In the genomic region with DNA sequence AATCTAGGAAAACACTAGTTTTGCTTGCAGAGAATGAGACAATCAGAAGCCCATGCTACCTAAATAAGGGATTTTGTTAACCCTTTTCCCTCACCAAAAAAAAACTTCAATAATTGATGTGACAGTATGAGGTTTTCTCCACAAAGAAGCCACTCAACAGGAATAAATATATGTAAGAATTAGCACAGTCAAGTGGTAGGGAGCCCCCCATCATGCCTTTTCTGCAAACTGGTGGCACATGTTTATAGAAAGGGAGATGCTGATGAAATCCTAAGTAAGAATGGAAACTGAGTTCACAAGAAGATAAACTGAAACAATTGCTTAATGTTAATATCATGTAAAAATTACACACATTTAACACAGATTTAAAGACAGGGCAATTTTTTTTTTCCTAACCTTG, we compare ENCODE assay signal across 21 cellular contexts. TPM values are rescaled to one million over a fixed set of nuclear protein-coding genes. Genes with fewer than 3 reads are reported as not detected.
A peak's percentile ranks its signal among the peaks of the same experiment; 100 is the strongest.
DNase-seq lines count a peak whose midpoint lies in the region; ATAC-seq and TF ChIP-seq lines count a peak whose summit lies in the region.
"Had no signal": no experiment of that assay in that cellular context is flagged by ENCODE, and none has a peak within 500 bp of the region (broad histone marks: within the 10 kb centered on the region; RNA-seq: fewer than 3 reads in every experiment).

No MANE protein-coding gene starts in this region.

- TF ChIP-seq CTCF in osteocyte (IDR thresholded peaks at IDR 0.05) (no peak), left ventricle myocardium inferior (IDR thresholded peaks at IDR 0.05; ENCODE audit: borderline replicate concordance) (no peak)

- no peak overlapping the region for H3K27ac ChIP-seq in left ventricle myocardium inferior (replicated peaks)
- H3K27ac ChIP-seq: stomach, transverse colon had no signal

- peaks cover 55% of the 10 kb centered on the region for H3K36me3 Mint-ChIP-seq in activated naive CD8-positive, alpha-beta T cell treated with anti-CD3 and anti-CD28 coated beads, Interleukin-2, amount 50 U/mL, for 24 hours (ENCODE audit: low read depth)
- H3K36me3 Mint-ChIP-seq in osteocyte (ENCODE audit: unreplicated experiment) = peaks cover 54% of the 10 kb centered on the region
- peaks cover 100% of the 10 kb centered on the region for H3K36me3 Mint-ChIP-seq in stimulated activated effector memory CD8-positive, alpha-beta T cell treated with anti-CD3 and anti-CD28 coated beads, Interleukin-12 subunit alpha, Interleukin-12 subunit beta, amount 100 ng/mL, for 72 hours

- H3K27me3 Mint-ChIP-seq in stimulated activated naive CD8-positive, alpha-beta T cell treated with anti-CD3 and anti-CD28 coated beads, Interleukin-15, amount 100 ng/mL, for 72 hours = no peaks in the 10 kb centered on the region
- H3K27me3 Mint-ChIP-seq in activated naive CD8-positive, alpha-beta T cell treated with anti-CD3 and anti-CD28 coated beads, Interleukin-2, amount 50 U/mL, for 24 hours = no peaks in the 10 kb centered on the region
- H3K27me3 Mint-ChIP-seq in osteocyte (ENCODE audit: unreplicated experiment) = no peaks in the 10 kb centered on the region
- H3K27me3 Mint-ChIP-seq: progenitor cell of endocrine pancreas had no signal

- H3K4me1 Mint-ChIP-seq in stimulated activated naive CD8-positive, alpha-beta T cell treated with anti-CD3 and anti-CD28 coated beads, Interleukin-15, amount 100 ng/mL, for 72 hours = peaks cover 28% of the 10 kb centered on the region
- H3K4me1 Mint-ChIP-seq in activated naive CD8-positive, alpha-beta T cell treated with anti-CD3 and anti-CD28 coated beads, Interleukin-2, amount 50 U/mL, for 24 hours = peaks cover 45% of the 10 kb centered on the region
- peaks cover 2% of the 10 kb centered on the region for H3K4me1 Mint-ChIP-seq in osteocyte (ENCODE audit: unreplicated experiment)
- peaks cover 14% of the 10 kb centered on the region for H3K4me1 Mint-ChIP-seq in stimulated activated effector memory CD8-positive, alpha-beta T cell treated with anti-CD3 and anti-CD28 coated beads, Interleukin-12 subunit alpha, Interleukin-12 subunit beta, amount 100 ng/mL, for 72 hours

- peaks cover 0 to 9% of the 10 kb centered on the region in 2 donors for H3K9me3 Mint-ChIP-seq in stimulated activated naive CD8-positive, alpha-beta T cell treated with anti-CD3 and anti-CD28 coated beads, Interleukin-15, amount 100 ng/mL, for 72 hours
- H3K9me3 Mint-ChIP-seq in activated naive CD8-positive, alpha-beta T cell treated with anti-CD3 and anti-CD28 coated beads, Interleukin-2, amount 50 U/mL, for 24 hours = peaks cover 9% of the 10 kb centered on the region
- H3K9me3 Mint-ChIP-seq in osteocyte (ENCODE audit: unreplicated experiment) = no peaks in the 10 kb centered on the region
- peaks cover 2% of the 10 kb centered on the region for H3K9me3 Mint-ChIP-seq in stimulated activated effector memory CD8-positive, alpha-beta T cell treated with anti-CD3 and anti-CD28 coated beads, Interleukin-12 subunit alpha, Interleukin-12 subunit beta, amount 100 ng/mL, for 72 hours

- no peak overlapping the region for H3K4me3 ChIP-seq in left ventricle myocardium inferior
- H3K4me3 ChIP-seq: stomach, transverse colon had no signal

- H3K36me3 ChIP-seq in left ventricle myocardium inferior = peaks cover 61% of the 10 kb centered on the region

- H3K9me3 ChIP-seq in left ventricle myocardium inferior (replicated peaks) = peaks cover 13% of the 10 kb centered on the region
- H3K9me3 ChIP-seq: stomach, transverse colon had no signal

- intact Hi-C loops in left ventricle myocardium inferior (cut with micrococcal nuclease) = no loop called here

- peak overlapping the region; percentile 91 to 98 for H3K27ac Mint-ChIP-seq in stimulated activated naive CD8-positive, alpha-beta T cell treated with anti-CD3 and anti-CD28 coated beads, Interleukin-15, amount 100 ng/mL, for 72 hours
- H3K27ac Mint-ChIP-seq in activated naive CD8-positive, alpha-beta T cell treated with anti-CD3 and anti-CD28 coated beads, Interleukin-2, amount 50 U/mL, for 24 hours = peak overlapping the region; percentile 42
- peak overlapping the region; percentile 8 for H3K27ac Mint-ChIP-seq in osteocyte (ENCODE audit: unreplicated experiment)
- no peak overlapping the region for H3K27ac Mint-ChIP-seq in stimulated activated effector memory CD8-positive, alpha-beta T cell treated with anti-CD3 and anti-CD28 coated beads, Interleukin-12 subunit alpha, Interleukin-12 subunit beta, amount 100 ng/mL, for 72 hours
- H3K27ac Mint-ChIP-seq: CD14-positive monocyte, progenitor cell of endocrine pancreas had no signal

- H3K4me3 Mint-ChIP-seq in stimulated activated naive CD8-positive, alpha-beta T cell treated with anti-CD3 and anti-CD28 coated beads, Interleukin-15, amount 100 ng/mL, for 72 hours = peak overlapping the region in 1 of 2 donors; percentile 58
- H3K4me3 Mint-ChIP-seq in activated naive CD8-positive, alpha-beta T cell treated with anti-CD3 and anti-CD28 coated beads, Interleukin-2, amount 50 U/mL, for 24 hours = no peak overlapping the region
- no peak overlapping the region for H3K4me3 Mint-ChIP-seq in osteocyte (ENCODE audit: unreplicated experiment)
- no peak overlapping the region for H3K4me3 Mint-ChIP-seq in stimulated activated effector memory CD8-positive, alpha-beta T cell treated with anti-CD3 and anti-CD28 coated beads, Interleukin-12 subunit alpha, Interleukin-12 subunit beta, amount 100 ng/mL, for 72 hours
- H3K4me3 Mint-ChIP-seq: CD14-positive monocyte had no signal

- H3K4me1 ChIP-seq in left ventricle myocardium inferior = no peaks in the 10 kb centered on the region

- no peaks in the 10 kb centered on the region for H3K27me3 ChIP-seq in left ventricle myocardium inferior (ENCODE audit: low read depth)
- H3K27me3 ChIP-seq: stomach, transverse colon had no signal

- peak; percentile 8 to 16 for DNase-seq in stimulated activated naive CD8-positive, alpha-beta T cell treated with anti-CD3 and anti-CD28 coated beads, Interleukin-15, amount 100 ng/mL, for 72 hours
- DNase-seq in stimulated activated naive CD8-positive, alpha-beta T cell treated with anti-CD3 and anti-CD28 coated beads, Interleukin-15, Interleukin-2, amounts not matched to agents 100 U/mL and 50 U/mL, for 24 hours = no peak
- DNase-seq in NCI-H460 (ENCODE audit: extremely low read depth, low read depth) = peak; percentile 38
- DNase-seq in activated naive CD8-positive, alpha-beta T cell treated with anti-CD3 and anti-CD28 coated beads, Interleukin-2, amount 50 U/mL, for 24 hours = no peak
- no peak for DNase-seq in osteocyte (ENCODE audit: extremely low spot score, unreplicated experiment)
- no peak for DNase-seq in left ventricle myocardium inferior
- DNase-seq in amniotic stem cell (lab: John Stamatoyannopoulos, UW) = no peak
- DNase-seq in stimulated activated effector memory CD8-positive, alpha-beta T cell treated with anti-CD3 and anti-CD28 coated beads, Interleukin-12 subunit alpha, Interleukin-12 subunit beta, amount 100 ng/mL, for 72 hours (ENCODE audit: low spot score in 2 of 2) = no peak
- DNase-seq: activated CD4-positive, alpha-beta T cell treated with anti-CD3 and anti-CD28 coated beads, Interleukin-2, amount 50 U/mL, for 4 hours; activated T-cell treated with anti-CD3 and anti-CD28 coated beads for 4 hours; caudate nucleus; NCI-H1694 treated with DMSO at 0.1 percent for 48 hours; NCI-H2171; NCI-H524 treated with DMSO at 0.1 percent for 48 hours; RPMI8226; stomach; T1000; transverse colon had no signal

- no peak for ATAC-seq in stimulated activated naive CD8-positive, alpha-beta T cell treated with anti-CD3 and anti-CD28 coated beads, Interleukin-15, amount 100 ng/mL, for 72 hours
- ATAC-seq in stimulated activated naive CD8-positive, alpha-beta T cell treated with anti-CD3 and anti-CD28 coated beads, Interleukin-15, Interleukin-2, amounts not matched to agents 100 U/mL and 50 U/mL, for 24 hours = no peak
- no peak for ATAC-seq in activated naive CD8-positive, alpha-beta T cell treated with anti-CD3 and anti-CD28 coated beads, Interleukin-2, amount 50 U/mL, for 24 hours
- no peak for ATAC-seq in stimulated activated effector memory CD8-positive, alpha-beta T cell treated with anti-CD3 and anti-CD28 coated beads, Interleukin-12 subunit alpha, Interleukin-12 subunit beta, amount 100 ng/mL, for 72 hours
- ATAC-seq: sciatic nerve had no signal

RNA-seq across cellular contexts. Expression of gene PHC3, which starts 51.0 kb away (rescaled TPM):
- total RNA-seq in NCI-H460 (2014; rRNA removed; shearing (Covaris generic)) = 25.7 and 30.3 TPM in 2 replicates
- 9.5 and 18.6 TPM in 2 replicates for polyA plus RNA-seq in NCI-H460 (2014; cell fraction: nucleus; rRNA removed)
- total RNA-seq in osteocyte (52.3 and 63.8 TPM in 2 replicates), left ventricle myocardium inferior (53.1 TPM)

Comparison
In these comparisons a context has a peak if more than half of its experiments do, and no peak if none do; other contexts are left out.
1. DNase-seq: peak in stimulated activated naive CD8-positive, alpha-beta T cell treated with anti-CD3 and anti-CD28 coated beads, Interleukin-15, amount 100 ng/mL, for 72 hours (2 of 2) and NCI-H460 (single experiment); none in stimulated activated naive CD8-positive, alpha-beta T cell treated with anti-CD3 and anti-CD28 coated beads, Interleukin-15, Interleukin-2, amounts not matched to agents 100 U/mL and 50 U/mL, for 24 hours (single experiment), activated naive CD8-positive, alpha-beta T cell treated with anti-CD3 and anti-CD28 coated beads, Interleukin-2, amount 50 U/mL, for 24 hours (single experiment), osteocyte (single experiment), left ventricle myocardium inferior (single experiment), amniotic stem cell (single experiment) and stimulated activated effector memory CD8-positive, alpha-beta T cell treated with anti-CD3 and anti-CD28 coated beads, Interleukin-12 subunit alpha, Interleukin-12 subunit beta, amount 100 ng/mL, for 72 hours (0 of 2).